Comparison of ENCODE assay signal across 1 cellular context in genomic region chr7:148115308-148115707, GRCh38.
TF ChIP-seq lines count a peak whose summit lies in the region.

No MANE protein-coding gene starts in this region.

TF ChIP-seq in GM23338, 12 proteins besides CTCF, POLR2A, EP300 and RAD21 (continued from another document):
- no peak for TF ChIP-seq ZNF462 (CRISPR knock-in tag; IDR thresholded peaks at IDR 0.05)
- no peak for TF ChIP-seq CREB1 (CRISPR knock-in tag; IDR thresholded peaks at IDR 0.05; ENCODE audit: low read depth)
- no peak for TF ChIP-seq JUNB (IDR thresholded peaks at IDR 0.05; ENCODE audit: unreplicated experiment)
- no peak for TF ChIP-seq ETS1 (IDR thresholded peaks at IDR 0.05)
- TF ChIP-seq ZNF114 (CRISPR knock-in tag; IDR thresholded peaks at IDR 0.05), result no peak
- no peak for TF ChIP-seq ZNF331 (CRISPR knock-in tag; IDR thresholded peaks at IDR 0.05; ENCODE audit: low read depth)
